ENCODE assay signal across 30 cellular contexts in genomic region chr11:128827494-128827893, GRCh38. TPM values are rescaled to one million over a fixed set of nuclear protein-coding genes. Genes with fewer than 3 reads are reported as not detected.
DNase-seq lines count a peak whose midpoint lies in the region; ATAC-seq and TF ChIP-seq lines count a peak whose summit lies in the region.
"Had no signal": no experiment of that assay in that cellular context is flagged by ENCODE, and none has a peak within 500 bp of the region (broad histone marks: within the 10 kb centered on the region; RNA-seq: fewer than 3 reads in every experiment).

No MANE protein-coding gene starts in this region.

- H3K36me3 ChIP-seq in subcutaneous abdominal adipose tissue (ENCODE audit: control insufficient read depth in 5 of 5, insufficient read depth in 5 of 5, low read length in 5 of 5): peaks cover 0 to 6% (median 0%) of the 10 kb centered on the region in 5 donors
- H3K36me3 ChIP-seq: HAP-1, ovary had no signal

- peak overlapping the region; percentile 49 for H3K27ac Mint-ChIP-seq in activated CD4-positive, alpha-beta memory T cell treated with anti-CD3 and anti-CD28 coated beads for 36 hours
- no peak overlapping the region for H3K27ac Mint-ChIP-seq in activated CD4-positive, alpha-beta memory T cell treated with anti-CD3 and anti-CD28 coated beads, Interleukin-2, amount 10 ng/mL, durations not matched to agents 7 days and 5 days
- H3K27ac Mint-ChIP-seq in dendritic cell treated with granulocyte-macrophage colony-stimulating factor and Interleukin-4, amounts not matched to agents 40 ng/mL and 50 ng/mL, for 4 days: peak overlapping the region; percentile 74
- H3K27ac Mint-ChIP-seq in natural killer cell: peak overlapping the region; percentile 62 to 78
- H3K27ac Mint-ChIP-seq: activated naive CD8-positive, alpha-beta T cell treated with anti-CD3 and anti-CD28 coated beads for 36 hours had no signal

- no peak for TF ChIP-seq CTCF in natural killer cell (IDR thresholded peaks at IDR 0.05)

- no peaks in the 10 kb centered on the region for H3K36me3 Mint-ChIP-seq in activated CD4-positive, alpha-beta memory T cell treated with anti-CD3 and anti-CD28 coated beads for 36 hours
- H3K36me3 Mint-ChIP-seq in activated CD4-positive, alpha-beta memory T cell treated with anti-CD3 and anti-CD28 coated beads, Interleukin-2, amount 10 ng/mL, durations not matched to agents 7 days and 5 days (ENCODE audit: low read depth): peaks cover 3% of the 10 kb centered on the region
- peaks cover 34% of the 10 kb centered on the region for H3K36me3 Mint-ChIP-seq in dendritic cell treated with granulocyte-macrophage colony-stimulating factor and Interleukin-4, amounts not matched to agents 40 ng/mL and 50 ng/mL, for 4 days (ENCODE audit: low read depth)
- H3K36me3 Mint-ChIP-seq in natural killer cell: no peaks in the 10 kb centered on the region
- H3K36me3 Mint-ChIP-seq: activated naive CD8-positive, alpha-beta T cell treated with anti-CD3 and anti-CD28 coated beads for 36 hours had no signal

- peaks cover 19% of the 10 kb centered on the region for H3K4me1 Mint-ChIP-seq in activated CD4-positive, alpha-beta memory T cell treated with anti-CD3 and anti-CD28 coated beads for 36 hours (ENCODE audit: low read depth)
- peaks cover 23% of the 10 kb centered on the region for H3K4me1 Mint-ChIP-seq in activated CD4-positive, alpha-beta memory T cell treated with anti-CD3 and anti-CD28 coated beads, Interleukin-2, amount 10 ng/mL, durations not matched to agents 7 days and 5 days
- peaks cover 39% of the 10 kb centered on the region for H3K4me1 Mint-ChIP-seq in dendritic cell treated with granulocyte-macrophage colony-stimulating factor and Interleukin-4, amounts not matched to agents 40 ng/mL and 50 ng/mL, for 4 days (ENCODE audit: low read depth)
- peaks cover 26 to 44% of the 10 kb centered on the region in 2 donors for H3K4me1 Mint-ChIP-seq in natural killer cell

- H3K9ac ChIP-seq in subcutaneous abdominal adipose tissue (ENCODE audit: low read length in 5 of 5): no peak overlapping the region

- intact Hi-C loops in activated CD4-positive, alpha-beta memory T cell treated with anti-CD3 and anti-CD28 coated beads for 36 hours (cut with micrococcal nuclease): no loop called here
- intact Hi-C loops in dendritic cell treated with granulocyte-macrophage colony-stimulating factor and Interleukin-4, amounts not matched to agents 40 ng/mL and 50 ng/mL, for 4 days (cut with micrococcal nuclease): no loop called here
- intact Hi-C loops in natural killer cell (cut with micrococcal nuclease): no loop called here

- ATAC-seq in natural killer cell: no peak
- no peak for ATAC-seq in GM18868 (IDR thresholded peaks at IDR 0.05; ENCODE audit: unreplicated experiment)
- no peak for ATAC-seq in HG02981 (IDR thresholded peaks at IDR 0.05; ENCODE audit: unreplicated experiment)
- no peak for ATAC-seq in esophagus mucosa
- ATAC-seq: GM12878, HepG2, PC-3 had no signal

- H3K9me3 ChIP-seq in subcutaneous abdominal adipose tissue (ENCODE audit: control insufficient read depth in 5 of 5, low read length in 5 of 5): no peaks in the 10 kb centered on the region
- H3K9me3 ChIP-seq: HAP-1, ovary had no signal

- no peak overlapping the region for H3K4me3 Mint-ChIP-seq in activated CD4-positive, alpha-beta memory T cell treated with anti-CD3 and anti-CD28 coated beads for 36 hours
- H3K4me3 Mint-ChIP-seq in activated CD4-positive, alpha-beta memory T cell treated with anti-CD3 and anti-CD28 coated beads, Interleukin-2, amount 10 ng/mL, durations not matched to agents 7 days and 5 days: no peak overlapping the region
- H3K4me3 Mint-ChIP-seq in dendritic cell treated with granulocyte-macrophage colony-stimulating factor and Interleukin-4, amounts not matched to agents 40 ng/mL and 50 ng/mL, for 4 days: no peak overlapping the region
- no peak overlapping the region for H3K4me3 Mint-ChIP-seq in natural killer cell
- H3K4me3 Mint-ChIP-seq: activated naive CD8-positive, alpha-beta T cell treated with anti-CD3 and anti-CD28 coated beads for 36 hours had no signal

- no peaks in the 10 kb centered on the region for H3K27me3 ChIP-seq in subcutaneous abdominal adipose tissue (ENCODE audit: control insufficient read depth in 5 of 5, insufficient read depth in 4 of 5, low read length in 5 of 5)
- H3K27me3 ChIP-seq: ovary had no signal

- H3K27me3 Mint-ChIP-seq in activated CD4-positive, alpha-beta memory T cell treated with anti-CD3 and anti-CD28 coated beads for 36 hours: no peaks in the 10 kb centered on the region
- H3K27me3 Mint-ChIP-seq in activated CD4-positive, alpha-beta memory T cell treated with anti-CD3 and anti-CD28 coated beads, Interleukin-2, amount 10 ng/mL, durations not matched to agents 7 days and 5 days: no peaks in the 10 kb centered on the region
- H3K27me3 Mint-ChIP-seq in dendritic cell treated with granulocyte-macrophage colony-stimulating factor and Interleukin-4, amounts not matched to agents 40 ng/mL and 50 ng/mL, for 4 days: peaks cover 12% of the 10 kb centered on the region
- H3K27me3 Mint-ChIP-seq in natural killer cell (ENCODE audit: low read depth in 2 of 2): no peaks in the 10 kb centered on the region
- H3K27me3 Mint-ChIP-seq: activated naive CD8-positive, alpha-beta T cell treated with anti-CD3 and anti-CD28 coated beads for 36 hours had no signal

- no peak for DNase-seq in activated CD4-positive, alpha-beta memory T cell treated with anti-CD3 and anti-CD28 coated beads for 36 hours
- no peak for DNase-seq in activated CD4-positive, alpha-beta memory T cell treated with anti-CD3 and anti-CD28 coated beads, Interleukin-2, amount 10 ng/mL, durations not matched to agents 7 days and 5 days
- DNase-seq in natural killer cell: no peak
- DNase-seq: 8988T; activated effector memory CD4-positive, alpha-beta T cell treated with anti-CD3 and anti-CD28 coated beads, Interleukin-2, amount 50 U/mL, for 16 hours; activated naive CD8-positive, alpha-beta T cell treated with anti-CD3 and anti-CD28 coated beads for 36 hours; aorta; DMS 273 treated with DMSO at 0.1 percent for 48 hours; Kasumi-1; mesendoderm; NCI-H146; NCI-H345; NCI-H69; ovary; PC-3; stimulated activated naive CD4-positive, alpha-beta T cell had no signal

- no peaks in the 10 kb centered on the region for H3K9me3 Mint-ChIP-seq in activated CD4-positive, alpha-beta memory T cell treated with anti-CD3 and anti-CD28 coated beads for 36 hours
- no peaks in the 10 kb centered on the region for H3K9me3 Mint-ChIP-seq in activated CD4-positive, alpha-beta memory T cell treated with anti-CD3 and anti-CD28 coated beads, Interleukin-2, amount 10 ng/mL, durations not matched to agents 7 days and 5 days
- H3K9me3 Mint-ChIP-seq in dendritic cell treated with granulocyte-macrophage colony-stimulating factor and Interleukin-4, amounts not matched to agents 40 ng/mL and 50 ng/mL, for 4 days: no peaks in the 10 kb centered on the region
- H3K9me3 Mint-ChIP-seq in natural killer cell: no peaks in the 10 kb centered on the region
- H3K9me3 Mint-ChIP-seq: activated naive CD8-positive, alpha-beta T cell treated with anti-CD3 and anti-CD28 coated beads for 36 hours had no signal

- CTCF ChIA-PET in activated CD4-positive, alpha-beta memory T cell treated with anti-CD3 and anti-CD28 coated beads for 36 hours (lab: Charles Lee): interaction anchor here (0.7 to 2.5 kb wide), 7 partner anchors 16 to 1636 kb away, joined by 3 to 8 read pairs (median 4); no protein-coding TSS in a partner anchor
- CTCF ChIA-PET in activated CD4-positive, alpha-beta memory T cell treated with anti-CD3 and anti-CD28 coated beads, Interleukin-2, amount 10 ng/mL, durations not matched to agents 7 days and 5 days (lab: Charles Lee): interaction anchor here (0.6 to 2.2 kb wide), 2 partner anchors 284 to 670 kb away, joined by 3 to 7 read pairs; no protein-coding TSS in a partner anchor

- H3K4me3 ChIP-seq in subcutaneous abdominal adipose tissue (ENCODE audit: low read depth in 1 of 5, low read length in 5 of 5): no peak overlapping the region
- H3K4me3 ChIP-seq: GM12878, HAP-1, ovary, SK-N-MC had no signal

- peaks cover 5 to 30% (median 26%) of the 10 kb centered on the region in 5 donors for H3K4me1 ChIP-seq in subcutaneous abdominal adipose tissue (ENCODE audit: control insufficient read depth in 5 of 5, insufficient read depth in 5 of 5, low read length in 5 of 5)
- H3K4me1 ChIP-seq: HAP-1 had no signal

- peak overlapping the region; percentile 66 for H3K27ac ChIP-seq in subcutaneous abdominal adipose tissue (ENCODE audit: low read depth, low read length)
- H3K27ac ChIP-seq: epithelial cell of prostate, ovary, SK-N-MC had no signal

- POLR2A ChIA-PET in activated CD4-positive, alpha-beta memory T cell treated with anti-CD3 and anti-CD28 coated beads for 36 hours (lab: Charles Lee): no interaction called here
- POLR2A ChIA-PET in activated CD4-positive, alpha-beta memory T cell treated with anti-CD3 and anti-CD28 coated beads, Interleukin-2, amount 10 ng/mL, durations not matched to agents 7 days and 5 days (lab: Charles Lee): interaction anchor here (1.7 kb wide), 1 partner anchor 39 kb away, joined by 5 read pairs; the partner anchor contains the start of gene KCNJ1

RNA-seq across cellular contexts. Expression of gene KCNJ1, which starts 39.6 kb away (rescaled TPM):
- not detected for total RNA-seq in activated CD4-positive, alpha-beta memory T cell treated with anti-CD3 and anti-CD28 coated beads for 36 hours
- total RNA-seq in activated CD4-positive, alpha-beta memory T cell treated with anti-CD3 and anti-CD28 coated beads, Interleukin-2, amount 10 ng/mL, durations not matched to agents 7 days and 5 days: not detected
- total RNA-seq in natural killer cell (not detected), esophagus mucosa (not detected)
- total RNA-seq: activated naive CD8-positive, alpha-beta T cell treated with anti-CD3 and anti-CD28 coated beads for 36 hours; glomerular endothelial cell; GM12878; HepG2; PC-3; T-helper 2 cell treated with Interferon-gamma antibody and Interleukin-4, amounts not matched to agents 100 ng/mL and 5 ng/mL, for 36 hours; temporal lobe; urinary bladder had no signal
